8 cellular contexts compared by ENCODE assay signal in the genomic region with DNA sequence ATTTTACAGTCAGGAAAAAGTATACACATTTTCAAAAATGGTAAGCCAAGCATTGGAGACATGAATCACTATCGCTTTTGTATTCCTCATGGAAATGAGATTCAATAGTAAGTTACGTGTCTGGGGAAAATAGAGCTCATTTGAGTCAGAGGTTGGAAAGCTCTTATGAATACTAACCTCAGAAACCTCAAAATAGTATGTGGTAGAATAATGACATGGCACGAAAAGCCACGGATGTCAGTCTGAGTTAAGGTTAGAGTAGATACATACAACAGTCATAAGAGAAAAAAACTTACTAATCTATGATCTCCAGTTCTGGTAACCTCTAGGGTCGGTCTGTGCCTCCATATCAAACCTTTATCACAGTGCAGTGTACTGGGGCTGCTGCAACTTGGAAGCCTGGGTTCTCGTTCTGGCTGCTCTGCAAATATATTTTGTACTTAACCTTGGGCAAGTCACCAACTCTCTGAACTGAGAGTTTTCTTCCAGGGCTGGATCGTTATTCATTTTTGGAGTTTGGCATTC. TPM values are rescaled to one million over a fixed set of nuclear protein-coding genes. Genes with fewer than 3 reads are reported as not detected.
DNase-seq lines count a peak whose midpoint lies in the region; ATAC-seq lines count a peak whose summit lies in the region.

No MANE protein-coding gene starts in this region.

- H3K27me3 Mint-ChIP-seq in activated T-cell treated with anti-CD3 and anti-CD28 coated beads, Interleukin-2, amount 50 U/mL, for 72 hours (ENCODE audit: low read depth): peaks cover 92% of the 10 kb centered on the region

- no peak overlapping the region for H3K23ac ChIP-seq in mesenchymal stem cell (ENCODE audit: low read length in 2 of 2)

- no peaks in the 10 kb centered on the region for H3K27me3 ChIP-seq in mesenchymal stem cell (ENCODE audit: control insufficient read depth in 1 of 2, insufficient read depth in 1 of 2, low read length in 2 of 2)

- peaks cover 15% of the 10 kb centered on the region for H3K4me1 ChIP-seq in mesenchymal stem cell (ENCODE audit: control insufficient read depth, insufficient read depth, low read depth, low read length)

- H3K4me2 ChIP-seq in mesenchymal stem cell (ENCODE audit: low read length, poor library complexity, severe bottlenecking): no peak overlapping the region

- peak overlapping the region in 1 of 2 experiments; percentile 25 for H3K18ac ChIP-seq in mesenchymal stem cell (ENCODE audit: low read depth in 1 of 2, low read length in 2 of 2)

- WGBS in mesenchymal stem cell: 67% methylated on average over 5 of the region's 7 CpGs

- no peak overlapping the region for H3K4ac ChIP-seq in mesenchymal stem cell (ENCODE audit: low read depth in 1 of 2, low read length in 2 of 2)

- peak overlapping the region; percentile 76 for H3K9ac ChIP-seq in mesenchymal stem cell (ENCODE audit: low read length)

- peak overlapping the region; percentile 27 to 40 for H3K4me3 Mint-ChIP-seq in activated T-cell treated with anti-CD3 and anti-CD28 coated beads, Interleukin-2, amount 50 U/mL, for 72 hours

- H2BK15ac ChIP-seq in mesenchymal stem cell (ENCODE audit: low read depth, poor library complexity, severe bottlenecking): no peak overlapping the region

- in situ Hi-C loops in Caki2 (cut with HindIII; ENCODE audit: low pct_unique_long_range_greater_than_20kb, low sequenced_read_pairs): no loop called here

- peak overlapping the region; percentile 43 for H3K27ac ChIP-seq in mesenchymal stem cell (ENCODE audit: low read length, poor library complexity, severe bottlenecking)

- H3K36me3 ChIP-seq in mesenchymal stem cell (ENCODE audit: control insufficient read depth in 1 of 2, insufficient read depth in 2 of 2, low read depth in 1 of 2, low read length in 2 of 2): peaks cover 3 to 27% of the 10 kb centered on the region in 2 experiments

- ATAC-seq in HG02973 (IDR thresholded peaks at IDR 0.05; ENCODE audit: unreplicated experiment) (peak; percentile 67), HG03196 (IDR thresholded peaks at IDR 0.05; ENCODE audit: unreplicated experiment) (no peak), GM18520 (IDR thresholded peaks at IDR 0.05; ENCODE audit: unreplicated experiment) (no peak)
- ATAC-seq in activated T-cell treated with anti-CD3 and anti-CD28 coated beads, Interleukin-2, amount 50 U/mL, for 72 hours (replicated peaks in 1 of 2): peak; percentile 100

- peak overlapping the region; percentile 59 for H2AK5ac ChIP-seq in mesenchymal stem cell (ENCODE audit: low read length, severe bottlenecking)

- no peaks in the 10 kb centered on the region for H3K9me3 ChIP-seq in mesenchymal stem cell (ENCODE audit: control insufficient read depth, low read length)

- peaks cover 13% of the 10 kb centered on the region for H3K79me1 ChIP-seq in mesenchymal stem cell (replicated peaks; ENCODE audit: low read length, poor library complexity, severe bottlenecking)

- no peaks in the 10 kb centered on the region for H3K9me3 Mint-ChIP-seq in activated T-cell treated with anti-CD3 and anti-CD28 coated beads, Interleukin-2, amount 50 U/mL, for 72 hours

- peak; percentile 36 for DNase-seq in Caki2 (ENCODE audit: low read depth)
- peak; percentile 35 to 36 for DNase-seq in activated T-cell treated with anti-CD3 and anti-CD28 coated beads, Interleukin-2, amount 50 U/mL, for 72 hours
- DNase-seq in mesenchymal stem cell: peak; percentile 83
- DNase-seq in UCSD-AML1 (lab: John Stamatoyannopoulos, UW; ENCODE audit: unreplicated experiment): no peak
- no peak for DNase-seq in NK-92 treated with Interleukin-12 subunit alpha and Interleukin-12 subunit beta, amount 100 ng/mL, for 24 hours (lab: John Stamatoyannopoulos, UW)

- H3K36me3 Mint-ChIP-seq in activated T-cell treated with anti-CD3 and anti-CD28 coated beads, Interleukin-2, amount 50 U/mL, for 72 hours (ENCODE audit: insufficient read depth in 2 of 2): no peaks in the 10 kb centered on the region

- no peak overlapping the region for H4K8ac ChIP-seq in mesenchymal stem cell (ENCODE audit: low read length)

- H3K27ac Mint-ChIP-seq in activated T-cell treated with anti-CD3 and anti-CD28 coated beads, Interleukin-2, amount 50 U/mL, for 72 hours: peak overlapping the region; percentile 48

- peaks cover 27% of the 10 kb centered on the region for H3K4me1 Mint-ChIP-seq in activated T-cell treated with anti-CD3 and anti-CD28 coated beads, Interleukin-2, amount 50 U/mL, for 72 hours (ENCODE audit: low read depth)

- H3K14ac ChIP-seq in mesenchymal stem cell (ENCODE audit: low read length in 2 of 2): no peak overlapping the region

- H2BK120ac ChIP-seq in mesenchymal stem cell (ENCODE audit: low read depth, low read length): no peak overlapping the region

- H2BK12ac ChIP-seq in mesenchymal stem cell (ENCODE audit: low read length in 2 of 2): no peak overlapping the region

- no peak overlapping the region for H2BK5ac ChIP-seq in mesenchymal stem cell (ENCODE audit: low read depth, low read length, poor library complexity, severe bottlenecking)

- no peak overlapping the region for H4K91ac ChIP-seq in mesenchymal stem cell (ENCODE audit: low read length)

- no peak overlapping the region for H2AFZ ChIP-seq in mesenchymal stem cell (ENCODE audit: low read depth, low read length)

- peak overlapping the region in 1 of 2 experiments; percentile 52 for H3K4me3 ChIP-seq in mesenchymal stem cell (ENCODE audit: insufficient read depth in 1 of 2, low read depth in 1 of 2, low read length in 2 of 2)

RNA-seq across cellular contexts. Expression of gene MAP1B, which starts 31.7 kb away (rescaled TPM):
- total RNA-seq in Caki2 (2014; rRNA removed; shearing (Covaris generic); ENCODE audit: low replicate concordance): 58.0 and 80.1 TPM in 2 replicates
- 1 to 10 TPM; 5.5 TPM for total RNA-seq in activated T-cell treated with anti-CD3 and anti-CD28 coated beads, Interleukin-2, amount 50 U/mL, for 72 hours
- 39.4 TPM for polyA plus RNA-seq in mesenchymal stem cell (2013, experiment 1 of 2)
- polyA plus RNA-seq in mesenchymal stem cell (2013, experiment 2 of 2): 35.3 TPM

Comparison
In these comparisons a context has a peak if more than half of its experiments do, and no peak if none do; other contexts are left out.
1. DNase-seq: peak in Caki2 (single experiment), activated T-cell treated with anti-CD3 and anti-CD28 coated beads, Interleukin-2, amount 50 U/mL, for 72 hours (2 of 2) and mesenchymal stem cell (single experiment); none in UCSD-AML1 (single experiment) and NK-92 treated with Interleukin-12 subunit alpha and Interleukin-12 subunit beta, amount 100 ng/mL, for 24 hours (single experiment).
2. ATAC-seq: peak in HG02973 (single experiment) and activated T-cell treated with anti-CD3 and anti-CD28 coated beads, Interleukin-2, amount 50 U/mL, for 72 hours (2 of 2); none in HG03196 (single experiment) and GM18520 (single experiment).